8 cellular contexts compared by ENCODE assay signal in genomic region chr20:10217517-10218410, GRCh38. TPM values are rescaled to one million over a fixed set of nuclear protein-coding genes. Genes with fewer than 3 reads are reported as not detected.
A peak's percentile ranks its signal among the peaks of the same experiment; 100 is the strongest.
DNase-seq lines count a peak whose midpoint lies in the region; ATAC-seq and TF ChIP-seq lines count a peak whose summit lies in the region.

No MANE protein-coding gene starts in this region.

- peak overlapping the region; percentile 69 for H3K27ac Mint-ChIP-seq in activated T-helper 17 cell treated with anti-CD3 and anti-CD28 coated beads, Interleukin-2, amount 50 U/mL, for 72 hours

- no peaks in the 10 kb centered on the region for H3K79me2 ChIP-seq in osteoblast (ENCODE audit: insufficient read depth, low read length)

- peaks cover 4% of the 10 kb centered on the region for H3K4me1 ChIP-seq in osteoblast (ENCODE audit: insufficient read depth, low read length)

- intact Hi-C loops in head of caudate nucleus (cut with DNase I) = loop anchor here (5.0 kb wide), 1 partner anchor 215 kb away; the partner anchor contains the start of gene MKKS

- H3K9me3 ChIP-seq in osteoblast (ENCODE audit: low read depth, low read length) = no peaks in the 10 kb centered on the region

- H3K36me3 ChIP-seq in osteoblast (ENCODE audit: insufficient read depth, low read length) = no peaks in the 10 kb centered on the region

- H3K4me2 ChIP-seq in osteoblast (ENCODE audit: insufficient read depth, low read length) = peak overlapping the region; percentile 90

- H3K4me1 Mint-ChIP-seq in activated T-helper 17 cell treated with anti-CD3 and anti-CD28 coated beads, Interleukin-2, amount 50 U/mL, for 72 hours = peaks cover 5% of the 10 kb centered on the region

- TF ChIP-seq POLR2A in GM18505 (IDR thresholded peaks at IDR 0.05; ENCODE audit: borderline replicate concordance, extremely low read depth, insufficient read depth, insufficient read length) = no peak

- peak overlapping the region; percentile 72 for H2AFZ ChIP-seq in osteoblast (ENCODE audit: low read length)

- H3K27ac ChIP-seq in osteoblast (ENCODE audit: low read depth, low read length) = peak overlapping the region; percentile 86

- H3K4me3 ChIP-seq in osteoblast (ENCODE audit: insufficient read depth, low read length) = peak overlapping the region; percentile 69

- H4K20me1 ChIP-seq in osteoblast (ENCODE audit: insufficient read depth, low read length) = no peaks in the 10 kb centered on the region

- peaks cover 34% of the 10 kb centered on the region for H3K27me3 Mint-ChIP-seq in activated T-helper 17 cell treated with anti-CD3 and anti-CD28 coated beads, Interleukin-2, amount 50 U/mL, for 72 hours

- no peaks in the 10 kb centered on the region for H3K9me3 Mint-ChIP-seq in activated T-helper 17 cell treated with anti-CD3 and anti-CD28 coated beads, Interleukin-2, amount 50 U/mL, for 72 hours

- peak; percentile 81 for ATAC-seq in activated T-helper 17 cell treated with anti-CD3 and anti-CD28 coated beads, Interleukin-2, amount 50 U/mL, for 72 hours (replicated peaks)
- ATAC-seq in GM18505 (IDR thresholded peaks at IDR 0.05; ENCODE audit: unreplicated experiment) = no peak

- peaks cover 13% of the 10 kb centered on the region for H3K36me3 Mint-ChIP-seq in activated T-helper 17 cell treated with anti-CD3 and anti-CD28 coated beads, Interleukin-2, amount 50 U/mL, for 72 hours (ENCODE audit: low read depth)

- peak overlapping the region; percentile 65 for H3K4me3 Mint-ChIP-seq in activated T-helper 17 cell treated with anti-CD3 and anti-CD28 coated beads, Interleukin-2, amount 50 U/mL, for 72 hours

- no peak for TF ChIP-seq CTCF in osteoblast (IDR thresholded peaks at IDR 0.05; ENCODE audit: extremely low read depth, low read depth, low read length)

- peaks cover 36% of the 10 kb centered on the region for H3K27me3 ChIP-seq in osteoblast (ENCODE audit: insufficient read depth, low read length)

- DNase-seq in DMS53 (lab: John Stamatoyannopoulos, UW) (peak; percentile 98), NCI-H1930 (lab: John Stamatoyannopoulos, UW) (peak; percentile 80 to 81), head of caudate nucleus (peak; percentile 55 to 92 (median 80)), osteoblast (ENCODE audit: insufficient read length, low spot score, missing footprints) (peak; percentile 89), cortex of kidney (lab: John Stamatoyannopoulos, UW) (no peak), AML-193 (lab: John Stamatoyannopoulos, UW) (no peak)

RNA-seq across cellular contexts. Expression of gene SNAP25, which starts 0.9 kb away (rescaled TPM):
- 1 to 10 TPM in 1 of 2 donors, under 1 TPM in 1; 0.13 to 7.2 TPM for total RNA-seq in activated T-helper 17 cell treated with anti-CD3 and anti-CD28 coated beads, Interleukin-2, amount 50 U/mL, for 72 hours
- total RNA-seq in osteoblast = 1.8 TPM in 2 replicates

Comparison
In these comparisons a context has a peak if more than half of its experiments do, and no peak if none do; other contexts are left out.
1. DNase-seq: peak in DMS53 (single experiment), NCI-H1930 (2 of 2), head of caudate nucleus (42 of 42) and osteoblast (single experiment); none in cortex of kidney (single experiment) and AML-193 (0 of 2).